Comparison of ENCODE assay signal across 15 cellular contexts in the genomic region with DNA sequence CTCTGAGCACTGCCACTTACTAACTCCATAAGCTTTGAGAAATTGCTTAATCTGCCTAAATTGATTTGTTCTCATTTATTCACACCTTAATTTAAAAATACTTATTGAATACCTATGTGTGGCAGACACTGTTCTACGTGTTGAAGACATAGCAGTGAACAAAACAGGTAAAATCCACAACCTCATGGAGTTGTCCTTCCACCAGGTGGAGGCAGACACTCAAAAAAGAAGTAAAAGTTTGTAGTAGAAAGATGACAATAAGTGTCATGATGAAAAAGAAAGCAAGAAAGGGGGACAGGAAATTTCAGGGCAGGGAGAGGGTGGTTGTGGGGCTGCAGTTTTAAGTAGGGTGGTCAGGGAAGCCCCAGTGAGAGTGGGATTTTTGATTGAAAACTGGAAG.
A peak's percentile ranks its signal among the peaks of the same experiment; 100 is the strongest.
DNase-seq lines count a peak whose midpoint lies in the region; ATAC-seq and TF ChIP-seq lines count a peak whose summit lies in the region.
"Had no signal": no experiment of that assay in that cellular context is flagged by ENCODE, and none has a peak within 500 bp of the region (broad histone marks: within the 10 kb centered on the region; RNA-seq: fewer than 3 reads in every experiment).

No MANE protein-coding gene starts in this region.

- H3K27ac Mint-ChIP-seq in type B pancreatic cell (no peak overlapping the region), natural killer cell (no peak overlapping the region)
- H3K27ac Mint-ChIP-seq: activated CD4-positive, alpha-beta memory T cell treated with anti-CD3 and anti-CD28 coated beads for 36 hours; activated naive CD8-positive, alpha-beta T cell treated with anti-CD3 and anti-CD28 coated beads, Interleukin-2, amount 10 ng/mL, durations not matched to agents 7 days and 5 days; CD8-positive, alpha-beta memory T cell had no signal

- H3K4me3 ChIP-seq in left ventricle myocardium inferior (no peak overlapping the region), right atrium auricular region (no peak overlapping the region), cardiac fibroblast (replicated peaks in 1 of 2; ENCODE audit: low read depth in 2 of 2, low read length in 2 of 2) (no peak overlapping the region)
- H3K4me3 ChIP-seq: SJCRH30, thoracic aorta had no signal

- H3K36me3 ChIP-seq in left ventricle myocardium inferior (no peaks in the 10 kb centered on the region), right atrium auricular region (no peaks in the 10 kb centered on the region)
- H3K36me3 ChIP-seq: SJCRH30, thoracic aorta had no signal

- no peaks in the 10 kb centered on the region for H3K9me3 ChIP-seq in left ventricle myocardium inferior (replicated peaks)
- no peaks in the 10 kb centered on the region for H3K9me3 ChIP-seq in right atrium auricular region
- H3K9me3 ChIP-seq: SJCRH30, thoracic aorta had no signal

- TF ChIP-seq CTCF in left ventricle myocardium inferior (IDR thresholded peaks at IDR 0.05; ENCODE audit: borderline replicate concordance) (peak; percentile 43), right atrium auricular region (IDR thresholded peaks at IDR 0.05) (peak in 1 of 2 donors; percentile 38), cardiac fibroblast (IDR thresholded peaks at IDR 0.05; ENCODE audit: low read depth, low read length) (peak; percentile 12), type B pancreatic cell (conservative IDR thresholded peaks at IDR 0.05) (peak; percentile 51), natural killer cell (IDR thresholded peaks at IDR 0.05) (no peak)

- H3K4me3 Mint-ChIP-seq in type B pancreatic cell (no peak overlapping the region), natural killer cell (no peak overlapping the region)
- H3K4me3 Mint-ChIP-seq: activated CD4-positive, alpha-beta memory T cell treated with anti-CD3 and anti-CD28 coated beads for 36 hours; activated naive CD8-positive, alpha-beta T cell treated with anti-CD3 and anti-CD28 coated beads, Interleukin-2, amount 10 ng/mL, durations not matched to agents 7 days and 5 days; CD8-positive, alpha-beta memory T cell had no signal

- H3K4me1 Mint-ChIP-seq in type B pancreatic cell (ENCODE audit: unreplicated experiment) (no peaks in the 10 kb centered on the region), natural killer cell (peaks cover 7 to 10% of the 10 kb centered on the region in 2 donors)
- H3K4me1 Mint-ChIP-seq: CD8-positive, alpha-beta memory T cell had no signal

- no peak for ATAC-seq in GM21528 (IDR thresholded peaks at IDR 0.05; ENCODE audit: low FRiP score, unreplicated experiment)
- ATAC-seq in natural killer cell, result no peak

- H3K27ac ChIP-seq in left ventricle myocardium inferior (replicated peaks) (no peak overlapping the region), right atrium auricular region (no peak overlapping the region)
- H3K27ac ChIP-seq: SJCRH30, thoracic aorta had no signal

- H3K36me3 Mint-ChIP-seq in type B pancreatic cell (no peaks in the 10 kb centered on the region), natural killer cell (no peaks in the 10 kb centered on the region)
- H3K36me3 Mint-ChIP-seq: activated CD4-positive, alpha-beta memory T cell treated with anti-CD3 and anti-CD28 coated beads for 36 hours; activated naive CD8-positive, alpha-beta T cell treated with anti-CD3 and anti-CD28 coated beads, Interleukin-2, amount 10 ng/mL, durations not matched to agents 7 days and 5 days had no signal

- no peaks in the 10 kb centered on the region for H3K9me3 Mint-ChIP-seq in type B pancreatic cell
- H3K9me3 Mint-ChIP-seq in natural killer cell, result no peaks in the 10 kb centered on the region
- H3K9me3 Mint-ChIP-seq: activated CD4-positive, alpha-beta memory T cell treated with anti-CD3 and anti-CD28 coated beads for 36 hours; activated naive CD8-positive, alpha-beta T cell treated with anti-CD3 and anti-CD28 coated beads, Interleukin-2, amount 10 ng/mL, durations not matched to agents 7 days and 5 days; CD8-positive, alpha-beta memory T cell had no signal

- no peaks in the 10 kb centered on the region for H3K4me1 ChIP-seq in left ventricle myocardium inferior
- H3K4me1 ChIP-seq in right atrium auricular region, result no peaks in the 10 kb centered on the region
- H3K4me1 ChIP-seq: SJCRH30 had no signal

- no peak for DNase-seq in left ventricle myocardium inferior
- DNase-seq in right atrium auricular region (ENCODE audit: low spot score), result no peak
- DNase-seq in NCI-H345 treated with DMSO at 0.1 percent for 48 hours (lab: John Stamatoyannopoulos, UW; ENCODE audit: unreplicated experiment), result peak; percentile 40
- DNase-seq in cardiac fibroblast (ENCODE audit: low read depth in 2 of 2), result peak; percentile 7 to 27
- no peak for DNase-seq in type B pancreatic cell (ENCODE audit: extremely low spot score, unreplicated experiment)
- DNase-seq in occipital lobe (lab: John Stamatoyannopoulos, UW), result no peak
- DNase-seq in natural killer cell, result no peak
- DNase-seq: activated CD4-positive, alpha-beta memory T cell treated with anti-CD3 and anti-CD28 coated beads for 36 hours; activated naive CD8-positive, alpha-beta T cell treated with anti-CD3 and anti-CD28 coated beads, Interleukin-2, amount 10 ng/mL, durations not matched to agents 7 days and 5 days; CD8-positive, alpha-beta memory T cell; GOT3; NCI-H1417 treated with DMSO at 0.1 percent for 48 hours; SJCRH30 had no signal

- H3K27me3 Mint-ChIP-seq in type B pancreatic cell (peaks cover 46% of the 10 kb centered on the region), natural killer cell (ENCODE audit: low read depth in 2 of 2) (peaks cover 11 to 15% of the 10 kb centered on the region in 2 donors)

- peaks cover 8% of the 10 kb centered on the region for H3K27me3 ChIP-seq in left ventricle myocardium inferior (ENCODE audit: low read depth)
- H3K27me3 ChIP-seq in right atrium auricular region, result no peaks in the 10 kb centered on the region
- H3K27me3 ChIP-seq: SJCRH30 had no signal

- intact Hi-C loops in left ventricle myocardium inferior (cut with micrococcal nuclease) (no loop called here), natural killer cell (cut with micrococcal nuclease) (no loop called here)

Comparison
In these comparisons a context has a peak if more than half of its experiments do, and no peak if none do; other contexts are left out.
1. DNase-seq: peak in NCI-H345 treated with DMSO at 0.1 percent for 48 hours (single experiment) and cardiac fibroblast (2 of 2); none in left ventricle myocardium inferior (single experiment), right atrium auricular region (single experiment), type B pancreatic cell (single experiment), occipital lobe (single experiment) and natural killer cell (single experiment).